In the genomic region with DNA sequence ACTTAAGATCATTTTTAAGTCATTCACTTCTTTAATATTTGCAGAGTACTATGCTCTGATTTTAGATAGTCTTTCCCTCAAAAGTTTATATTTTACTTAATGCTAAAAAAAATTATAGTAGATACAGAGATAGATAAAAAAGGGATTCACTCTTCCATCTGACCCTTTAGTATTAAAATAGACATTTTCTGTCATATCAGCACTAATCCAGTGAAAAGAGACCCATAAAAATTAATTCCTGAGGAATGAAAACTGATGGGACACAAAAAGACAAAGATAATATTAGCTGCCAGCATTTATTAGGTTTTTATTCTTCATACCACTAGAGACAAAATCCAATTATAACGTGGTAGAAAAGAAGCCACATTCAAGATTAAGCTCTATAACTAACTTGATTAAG, we compare ENCODE assay signal across 32 cellular contexts.
"Had no signal": no experiment of that assay in that cellular context is flagged by ENCODE, and none has a peak within 500 bp of the region (broad histone marks: within the 10 kb centered on the region; RNA-seq: fewer than 3 reads in every experiment).

No MANE protein-coding gene starts in this region.

- H3K27ac Mint-ChIP-seq: activated CD4-positive, alpha-beta memory T cell treated with anti-CD3 and anti-CD28 coated beads, Interleukin-2, amount 10 ng/mL, durations not matched to agents 7 days and 5 days; activated CD4-positive, alpha-beta T cell treated with anti-CD3 and anti-CD28 coated beads, Interleukin-2, amount 10 ng/mL, durations not matched to agents 7 days and 5 days; activated naive CD4-positive, alpha-beta T cell treated with anti-CD3 and anti-CD28 coated beads, Interleukin-2, amount 10 ng/mL, durations not matched to agents 7 days and 5 days; activated naive CD4-positive, alpha-beta T cell treated with anti-CD3 and anti-CD28 coated beads, Interleukin-2, amount 50 U/mL, for 72 hours; activated naive CD8-positive, alpha-beta T cell treated with anti-CD3 and anti-CD28 coated beads, Interleukin-2, amount 10 ng/mL, durations not matched to agents 7 days and 5 days; activated T-cell treated with anti-CD3 and anti-CD28 coated beads, Interleukin-2, amount 50 U/mL, for 24 hours; activated T-cell treated with anti-CD3 and anti-CD28 coated beads, Interleukin-2, amount 50 U/mL, for 72 hours; brain; dendritic cell treated with granulocyte-macrophage colony-stimulating factor and Interleukin-4, amounts not matched to agents 40 ng/mL and 50 ng/mL, for 4 days; endodermal cell; WTC11 had no signal

- H3K27me3 Mint-ChIP-seq: activated CD4-positive, alpha-beta memory T cell treated with anti-CD3 and anti-CD28 coated beads, Interleukin-2, amount 10 ng/mL, durations not matched to agents 7 days and 5 days; activated CD4-positive, alpha-beta T cell treated with anti-CD3 and anti-CD28 coated beads, Interleukin-2, amount 10 ng/mL, durations not matched to agents 7 days and 5 days; activated naive CD4-positive, alpha-beta T cell treated with anti-CD3 and anti-CD28 coated beads, Interleukin-2, amount 10 ng/mL, durations not matched to agents 7 days and 5 days; activated naive CD8-positive, alpha-beta T cell treated with anti-CD3 and anti-CD28 coated beads, Interleukin-2, amount 10 ng/mL, durations not matched to agents 7 days and 5 days; activated T-cell treated with anti-CD3 and anti-CD28 coated beads, Interleukin-2, amount 50 U/mL, for 24 hours; brain; dendritic cell treated with granulocyte-macrophage colony-stimulating factor and Interleukin-4, amounts not matched to agents 40 ng/mL and 50 ng/mL, for 4 days had no signal

- H3K27me3 ChIP-seq: ascending aorta, breast epithelium, cardiac muscle cell, dorsolateral prefrontal cortex had no signal

- H3K36me3 Mint-ChIP-seq: activated naive CD4-positive, alpha-beta T cell treated with anti-CD3 and anti-CD28 coated beads, Interleukin-2, amount 50 U/mL, for 72 hours had no signal

- H3K9me3 ChIP-seq: ascending aorta, breast epithelium had no signal

- H3K4me1 ChIP-seq: ascending aorta, breast epithelium had no signal

- DNase-seq: activated CD4-positive, alpha-beta memory T cell treated with anti-CD3 and anti-CD28 coated beads, Interleukin-2, amount 10 ng/mL, durations not matched to agents 7 days and 5 days; activated CD4-positive, alpha-beta T cell treated with anti-CD3 and anti-CD28 coated beads for 1 hour; activated CD4-positive, alpha-beta T cell treated with anti-CD3 and anti-CD28 coated beads for 4 hours; activated CD4-positive, alpha-beta T cell treated with anti-CD3 and anti-CD28 coated beads, Interleukin-2, amount 10 ng/mL, durations not matched to agents 7 days and 5 days; activated CD4-positive, alpha-beta T cell treated with anti-CD3 and anti-CD28 coated beads, Interleukin-2, amount 50 U/mL, for 4 hours; activated CD8-positive, alpha-beta memory T cell treated with anti-CD3 and anti-CD28 coated beads, Interleukin-2, amount 50 U/mL, for 48 hours; activated gamma-delta T cell; activated naive CD4-positive, alpha-beta T cell; activated naive CD4-positive, alpha-beta T cell treated with anti-CD3 and anti-CD28 coated beads, Interleukin-2, amount 10 ng/mL, durations not matched to agents 7 days and 5 days; activated naive CD8-positive, alpha-beta T cell treated with anti-CD3 and anti-CD28 coated beads, Interleukin-2, amount 10 ng/mL, durations not matched to agents 7 days and 5 days; activated T-cell treated with anti-CD3 and anti-CD28 coated beads for 4 hours; activated T-cell treated with anti-CD3 and anti-CD28 coated beads, Interleukin-2, amount 50 U/mL, for 24 hours; activated T-cell treated with anti-CD3 and anti-CD28 coated beads, Interleukin-2, amount 50 U/mL, for 72 hours; central memory CD4-positive, alpha-beta T cell; cerebellar nuclear complex; dorsolateral prefrontal cortex; effector memory CD4-positive, alpha-beta T cell; endodermal cell; foreskin fibroblast; head of caudate nucleus; T-helper 2 cell had no signal

- FAIRE-seq: frontal cortex had no signal

- H3K27ac ChIP-seq: ascending aorta, breast epithelium, cardiac muscle cell, coronary artery, dorsolateral prefrontal cortex, VCaP had no signal

- H3K4me3 ChIP-seq: ascending aorta, breast epithelium, cardiac muscle cell, coronary artery, dorsolateral prefrontal cortex had no signal

- H3K4me3 Mint-ChIP-seq: activated CD4-positive, alpha-beta memory T cell treated with anti-CD3 and anti-CD28 coated beads, Interleukin-2, amount 10 ng/mL, durations not matched to agents 7 days and 5 days; activated CD4-positive, alpha-beta T cell treated with anti-CD3 and anti-CD28 coated beads, Interleukin-2, amount 10 ng/mL, durations not matched to agents 7 days and 5 days; activated naive CD4-positive, alpha-beta T cell treated with anti-CD3 and anti-CD28 coated beads, Interleukin-2, amount 10 ng/mL, durations not matched to agents 7 days and 5 days; activated naive CD8-positive, alpha-beta T cell treated with anti-CD3 and anti-CD28 coated beads, Interleukin-2, amount 10 ng/mL, durations not matched to agents 7 days and 5 days; activated T-cell treated with anti-CD3 and anti-CD28 coated beads, Interleukin-2, amount 50 U/mL, for 24 hours; activated T-cell treated with anti-CD3 and anti-CD28 coated beads, Interleukin-2, amount 50 U/mL, for 72 hours; brain; dendritic cell treated with granulocyte-macrophage colony-stimulating factor and Interleukin-4, amounts not matched to agents 40 ng/mL and 50 ng/mL, for 4 days; endodermal cell; WTC11 had no signal

- H3K9me3 Mint-ChIP-seq: activated CD4-positive, alpha-beta memory T cell treated with anti-CD3 and anti-CD28 coated beads, Interleukin-2, amount 10 ng/mL, durations not matched to agents 7 days and 5 days; activated CD4-positive, alpha-beta T cell treated with anti-CD3 and anti-CD28 coated beads, Interleukin-2, amount 10 ng/mL, durations not matched to agents 7 days and 5 days; activated naive CD4-positive, alpha-beta T cell treated with anti-CD3 and anti-CD28 coated beads, Interleukin-2, amount 10 ng/mL, durations not matched to agents 7 days and 5 days; activated naive CD4-positive, alpha-beta T cell treated with anti-CD3 and anti-CD28 coated beads, Interleukin-2, amount 50 U/mL, for 72 hours; activated naive CD8-positive, alpha-beta T cell treated with anti-CD3 and anti-CD28 coated beads, Interleukin-2, amount 10 ng/mL, durations not matched to agents 7 days and 5 days; activated T-cell treated with anti-CD3 and anti-CD28 coated beads, Interleukin-2, amount 50 U/mL, for 24 hours; activated T-cell treated with anti-CD3 and anti-CD28 coated beads, Interleukin-2, amount 50 U/mL, for 72 hours; brain; dendritic cell treated with granulocyte-macrophage colony-stimulating factor and Interleukin-4, amounts not matched to agents 40 ng/mL and 50 ng/mL, for 4 days; endodermal cell; WTC11 had no signal

- ATAC-seq: activated naive CD4-positive, alpha-beta T cell treated with anti-CD3 and anti-CD28 coated beads, Interleukin-2, amount 50 U/mL, for 72 hours; activated T-cell treated with anti-CD3 and anti-CD28 coated beads, Interleukin-2, amount 50 U/mL, for 72 hours; esophagus mucosa; WTC11 had no signal

- H3K4me1 Mint-ChIP-seq: activated CD4-positive, alpha-beta memory T cell treated with anti-CD3 and anti-CD28 coated beads, Interleukin-2, amount 10 ng/mL, durations not matched to agents 7 days and 5 days; activated CD4-positive, alpha-beta T cell treated with anti-CD3 and anti-CD28 coated beads, Interleukin-2, amount 10 ng/mL, durations not matched to agents 7 days and 5 days; activated naive CD4-positive, alpha-beta T cell treated with anti-CD3 and anti-CD28 coated beads, Interleukin-2, amount 10 ng/mL, durations not matched to agents 7 days and 5 days; activated naive CD8-positive, alpha-beta T cell treated with anti-CD3 and anti-CD28 coated beads, Interleukin-2, amount 10 ng/mL, durations not matched to agents 7 days and 5 days; brain; endodermal cell; WTC11 had no signal

- H3K36me3 ChIP-seq: breast epithelium had no signal
